8 cellular contexts compared by ENCODE assay signal in the genomic region with DNA sequence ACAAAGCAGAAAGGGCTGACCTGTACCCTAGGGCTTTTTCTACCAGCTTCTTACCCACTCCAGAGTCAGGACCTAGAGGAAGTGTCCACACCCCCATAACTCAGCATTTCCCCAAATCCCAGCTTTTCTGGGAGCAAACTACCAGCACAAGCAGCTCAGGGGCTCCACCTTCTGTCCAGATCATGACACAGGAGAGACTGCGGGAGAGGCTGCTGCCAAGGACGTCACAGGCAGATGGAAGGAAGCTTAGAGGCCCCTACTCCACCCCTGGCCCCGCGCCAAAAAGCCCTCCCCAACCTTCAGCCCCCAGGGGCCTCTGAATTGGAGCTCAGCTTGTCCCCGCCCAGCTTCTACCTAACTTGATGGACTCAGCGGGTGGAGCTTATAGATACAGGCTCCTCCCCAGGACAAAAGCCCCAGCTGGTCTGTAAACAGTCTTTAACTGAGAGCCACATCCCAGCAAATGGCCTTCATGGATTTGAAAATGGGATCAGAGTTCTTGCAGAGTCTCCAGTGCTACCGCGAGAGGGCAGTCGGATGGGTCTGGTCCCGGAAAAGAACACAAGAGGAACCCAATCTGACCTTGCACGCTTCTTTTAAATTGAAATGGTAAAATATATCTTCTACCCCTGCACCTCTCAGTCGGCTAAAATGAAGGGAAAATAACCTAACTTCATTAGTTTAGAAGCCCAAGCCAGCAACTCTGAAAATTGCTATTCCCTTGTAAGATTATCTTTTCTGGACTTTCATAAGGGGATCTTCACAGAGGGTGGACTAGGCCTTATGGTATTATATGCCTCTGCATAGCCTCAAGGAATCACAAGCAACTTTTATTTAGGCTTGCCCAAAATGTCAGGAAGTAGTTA. TPM values are rescaled to one million over a fixed set of nuclear protein-coding genes. Genes with fewer than 3 reads are reported as not detected.
DNase-seq lines count a peak whose midpoint lies in the region; ATAC-seq lines count a peak whose summit lies in the region.

No MANE protein-coding gene starts in this region.

- H3K36me3 ChIP-seq in KOPT-K1 (ENCODE audit: insufficient read depth, low read length): peaks cover 50% of the 10 kb centered on the region

- no peaks in the 10 kb centered on the region for H3K9me3 Mint-ChIP-seq in activated T-helper 2 cell treated with anti-CD3 and anti-CD28 coated beads, Interferon-gamma antibody, Interleukin-2, Interleukin-4, amounts not matched to agents 10 μg/mL and 5 μg/mL and 100 μg/mL, durations not matched to agents 14 hours and 24 hours and 36 hours
- no peaks in the 10 kb centered on the region for H3K9me3 Mint-ChIP-seq in natural killer cell treated with Interleukin-12 subunit alpha and Interleukin-12 subunit beta and Interleukin-15 and Interleukin-18, amount 100 ng/mL, for 72 hours
- no peaks in the 10 kb centered on the region for H3K9me3 Mint-ChIP-seq in stimulated activated naive CD8-positive, alpha-beta T cell treated with anti-CD3 and anti-CD28 coated beads, Interleukin-15, Interleukin-2, amounts not matched to agents 100 ng/mL and 50 ng/mL, for 24 hours

- peak; percentile 55 for ATAC-seq in GM21786 (IDR thresholded peaks at IDR 0.05; ENCODE audit: unreplicated experiment)
- ATAC-seq in natural killer cell treated with Interleukin-12 subunit alpha and Interleukin-12 subunit beta and Interleukin-15 and Interleukin-18, amount 100 ng/mL, for 72 hours: peak; percentile 65 to 66

- DNase-seq in Daoy (ENCODE audit: low read depth) (peak; percentile 99), RKO (ENCODE audit: low spot score) (peak; percentile 99), fibroblast of peridontal ligament (ENCODE audit: extremely low read depth) (peak; percentile 100)
- DNase-seq in activated T-helper 2 cell treated with anti-CD3 and anti-CD28 coated beads, Interferon-gamma antibody, Interleukin-2, Interleukin-4, amounts not matched to agents 10 μg/mL and 5 μg/mL and 100 μg/mL, durations not matched to agents 14 hours and 24 hours and 36 hours (ENCODE audit: low spot score): peak; percentile 87
- DNase-seq in natural killer cell treated with Interleukin-12 subunit alpha and Interleukin-12 subunit beta and Interleukin-15 and Interleukin-18, amount 100 ng/mL, for 72 hours (ENCODE audit: low spot score): peak; percentile 78

- intact Hi-C loops in activated T-helper 2 cell treated with anti-CD3 and anti-CD28 coated beads, Interferon-gamma antibody, Interleukin-2, Interleukin-4, amounts not matched to agents 10 μg/mL and 5 μg/mL and 100 μg/mL, durations not matched to agents 14 hours and 24 hours and 36 hours (cut with micrococcal nuclease): loop anchor here (1.0 to 10.0 kb wide), 7 partner anchors 9 to 900 kb away; partner anchors contain the start of genes ESYT1, NAB2, NACA and PTGES3

- H3K36me3 Mint-ChIP-seq in activated T-helper 2 cell treated with anti-CD3 and anti-CD28 coated beads, Interferon-gamma antibody, Interleukin-2, Interleukin-4, amounts not matched to agents 10 μg/mL and 5 μg/mL and 100 μg/mL, durations not matched to agents 14 hours and 24 hours and 36 hours (ENCODE audit: low read depth): peaks cover 45% of the 10 kb centered on the region
- peaks cover 33% of the 10 kb centered on the region for H3K36me3 Mint-ChIP-seq in natural killer cell treated with Interleukin-12 subunit alpha and Interleukin-12 subunit beta and Interleukin-15 and Interleukin-18, amount 100 ng/mL, for 72 hours
- peaks cover 38% of the 10 kb centered on the region for H3K36me3 Mint-ChIP-seq in stimulated activated naive CD8-positive, alpha-beta T cell treated with anti-CD3 and anti-CD28 coated beads, Interleukin-15, Interleukin-2, amounts not matched to agents 100 ng/mL and 50 ng/mL, for 24 hours (ENCODE audit: low read depth)

- no peaks in the 10 kb centered on the region for H3K27me3 Mint-ChIP-seq in activated T-helper 2 cell treated with anti-CD3 and anti-CD28 coated beads, Interferon-gamma antibody, Interleukin-2, Interleukin-4, amounts not matched to agents 10 μg/mL and 5 μg/mL and 100 μg/mL, durations not matched to agents 14 hours and 24 hours and 36 hours (ENCODE audit: low read depth)
- H3K27me3 Mint-ChIP-seq in natural killer cell treated with Interleukin-12 subunit alpha and Interleukin-12 subunit beta and Interleukin-15 and Interleukin-18, amount 100 ng/mL, for 72 hours: no peaks in the 10 kb centered on the region
- H3K27me3 Mint-ChIP-seq in stimulated activated naive CD8-positive, alpha-beta T cell treated with anti-CD3 and anti-CD28 coated beads, Interleukin-15, Interleukin-2, amounts not matched to agents 100 ng/mL and 50 ng/mL, for 24 hours: no peaks in the 10 kb centered on the region

- peak overlapping the region; percentile 93 for H3K27ac Mint-ChIP-seq in activated T-helper 2 cell treated with anti-CD3 and anti-CD28 coated beads, Interferon-gamma antibody, Interleukin-2, Interleukin-4, amounts not matched to agents 10 μg/mL and 5 μg/mL and 100 μg/mL, durations not matched to agents 14 hours and 24 hours and 36 hours
- H3K27ac Mint-ChIP-seq in natural killer cell treated with Interleukin-12 subunit alpha and Interleukin-12 subunit beta and Interleukin-15 and Interleukin-18, amount 100 ng/mL, for 72 hours: peak overlapping the region; percentile 87 to 97
- H3K27ac Mint-ChIP-seq in stimulated activated naive CD8-positive, alpha-beta T cell treated with anti-CD3 and anti-CD28 coated beads, Interleukin-15, Interleukin-2, amounts not matched to agents 100 ng/mL and 50 ng/mL, for 24 hours: peak overlapping the region; percentile 93

- no peaks in the 10 kb centered on the region for H3K9me3 ChIP-seq in KOPT-K1 (ENCODE audit: insufficient read depth, low read length, poor library complexity, severe bottlenecking)

- H3K4me1 Mint-ChIP-seq in activated T-helper 2 cell treated with anti-CD3 and anti-CD28 coated beads, Interferon-gamma antibody, Interleukin-2, Interleukin-4, amounts not matched to agents 10 μg/mL and 5 μg/mL and 100 μg/mL, durations not matched to agents 14 hours and 24 hours and 36 hours (ENCODE audit: low read depth): peaks cover 47% of the 10 kb centered on the region
- peaks cover 45 to 53% of the 10 kb centered on the region in 2 donors for H3K4me1 Mint-ChIP-seq in natural killer cell treated with Interleukin-12 subunit alpha and Interleukin-12 subunit beta and Interleukin-15 and Interleukin-18, amount 100 ng/mL, for 72 hours (ENCODE audit: low read depth in 2 of 2)
- peaks cover 62% of the 10 kb centered on the region for H3K4me1 Mint-ChIP-seq in stimulated activated naive CD8-positive, alpha-beta T cell treated with anti-CD3 and anti-CD28 coated beads, Interleukin-15, Interleukin-2, amounts not matched to agents 100 ng/mL and 50 ng/mL, for 24 hours (ENCODE audit: low read depth)

- H3K27ac ChIP-seq in KOPT-K1 (ENCODE audit: low read depth, low read length, poor library complexity, severe bottlenecking): peak overlapping the region; percentile 84

- peak overlapping the region; percentile 97 for H3K4me3 Mint-ChIP-seq in activated T-helper 2 cell treated with anti-CD3 and anti-CD28 coated beads, Interferon-gamma antibody, Interleukin-2, Interleukin-4, amounts not matched to agents 10 μg/mL and 5 μg/mL and 100 μg/mL, durations not matched to agents 14 hours and 24 hours and 36 hours (ENCODE audit: low read depth)
- H3K4me3 Mint-ChIP-seq in natural killer cell treated with Interleukin-12 subunit alpha and Interleukin-12 subunit beta and Interleukin-15 and Interleukin-18, amount 100 ng/mL, for 72 hours: peak overlapping the region; percentile 99
- H3K4me3 Mint-ChIP-seq in stimulated activated naive CD8-positive, alpha-beta T cell treated with anti-CD3 and anti-CD28 coated beads, Interleukin-15, Interleukin-2, amounts not matched to agents 100 ng/mL and 50 ng/mL, for 24 hours: peak overlapping the region; percentile 95

RNA-seq across cellular contexts. Expression of gene BAZ2A, which starts 6.8 kb away (rescaled TPM):
- total RNA-seq in Daoy (2014; rRNA removed; shearing (Covaris generic)): 14.3 and 19.7 TPM in 2 replicates
- total RNA-seq in activated T-helper 2 cell treated with anti-CD3 and anti-CD28 coated beads, Interferon-gamma antibody, Interleukin-2, Interleukin-4, amounts not matched to agents 10 μg/mL and 5 μg/mL and 100 μg/mL, durations not matched to agents 14 hours and 24 hours and 36 hours: 124 and 131 TPM in 2 replicates
- 100 to 1,000 TPM; 140 to 153 TPM for total RNA-seq in natural killer cell treated with Interleukin-12 subunit alpha and Interleukin-12 subunit beta and Interleukin-15 and Interleukin-18, amount 100 ng/mL, for 72 hours

RNA-seq across cellular contexts. Expression of gene ATP5F1B, which starts 8.9 kb away (rescaled TPM):
- total RNA-seq in Daoy (2014; rRNA removed; shearing (Covaris generic)): 764 and 817 TPM in 2 replicates
- total RNA-seq in activated T-helper 2 cell treated with anti-CD3 and anti-CD28 coated beads, Interferon-gamma antibody, Interleukin-2, Interleukin-4, amounts not matched to agents 10 μg/mL and 5 μg/mL and 100 μg/mL, durations not matched to agents 14 hours and 24 hours and 36 hours: 729 and 735 TPM in 2 replicates
- total RNA-seq in natural killer cell treated with Interleukin-12 subunit alpha and Interleukin-12 subunit beta and Interleukin-15 and Interleukin-18, amount 100 ng/mL, for 72 hours: 100 to 1,000 TPM; 663 to 739 TPM

RNA-seq across cellular contexts. Expression of gene PTGES3, which starts 51.2 kb away (rescaled TPM):
- total RNA-seq in Daoy (2014; rRNA removed; shearing (Covaris generic)): 147 TPM in 2 replicates
- 293 and 298 TPM in 2 replicates for total RNA-seq in activated T-helper 2 cell treated with anti-CD3 and anti-CD28 coated beads, Interferon-gamma antibody, Interleukin-2, Interleukin-4, amounts not matched to agents 10 μg/mL and 5 μg/mL and 100 μg/mL, durations not matched to agents 14 hours and 24 hours and 36 hours
- total RNA-seq in natural killer cell treated with Interleukin-12 subunit alpha and Interleukin-12 subunit beta and Interleukin-15 and Interleukin-18, amount 100 ng/mL, for 72 hours: 100 to 1,000 TPM; 201 to 270 TPM

Comparison
In these comparisons a context has a peak if more than half of its experiments do, and no peak if none do; other contexts are left out.
1. Peak in every context shown above with its lines: DNase-seq, ATAC-seq and H3K27ac ChIP-seq.